Comparison of ENCODE assay signal across 8 cellular contexts in genomic region chr6:50791900-50792508, GRCh38. TPM values are rescaled to one million over a fixed set of nuclear protein-coding genes. Genes with fewer than 3 reads are reported as not detected.
DNase-seq lines count a peak whose midpoint lies in the region; ATAC-seq and TF ChIP-seq lines count a peak whose summit lies in the region.

No MANE protein-coding gene starts in this region.

- H3K27me3 ChIP-seq in DOHH2 (ENCODE audit: control insufficient read depth, low read length) (no peaks in the 10 kb centered on the region), sigmoid colon (no peaks in the 10 kb centered on the region)

- no peaks in the 10 kb centered on the region for H3K9me2 ChIP-seq in DOHH2 (replicated peaks; ENCODE audit: control insufficient read depth, low read length)

- TF ChIP-seq CTCF in DOHH2 (IDR thresholded peaks at IDR 0.05; ENCODE audit: low read depth, low read length, poor library complexity, severe bottlenecking) (peak; percentile 79), GM20000 (IDR thresholded peaks at IDR 0.05; ENCODE audit: extremely low read depth, missing control alignments) (peak; percentile 61), sigmoid colon (IDR thresholded peaks at IDR 0.05) (peak in 3 of 4 experiments; percentile 16 to 52 (median 27))

- TF ChIP-seq POLR2A in sigmoid colon (IDR thresholded peaks at IDR 0.05): no peak

- WGBS in sigmoid colon, 2 donors: 0 to 1% methylated on average over 3 of the region's 3 CpGs

- H3F3A ChIP-seq in DOHH2 (ENCODE audit: control insufficient read depth, insufficient read depth): no peaks in the 10 kb centered on the region

- no peak for TF ChIP-seq EP300 in sigmoid colon (IDR thresholded peaks at IDR 0.05)

- no peaks in the 10 kb centered on the region for H3K36me3 ChIP-seq in DOHH2 (ENCODE audit: control insufficient read depth, low read length)
- no peaks in the 10 kb centered on the region for H3K36me3 ChIP-seq in sigmoid colon

- no peak for ATAC-seq in stimulated activated effector memory CD8-positive, alpha-beta T cell treated with anti-CD3 and anti-CD28 coated beads, Interleukin-12 subunit alpha, Interleukin-12 subunit beta, amount 100 ng/mL, for 72 hours

- intact Hi-C loops in sigmoid colon (cut with DNase I): loop anchor here (5.0 kb wide), 1 partner anchor 665 kb away; no protein-coding TSS in a partner anchor

- H3K27ac Mint-ChIP-seq in stimulated activated effector memory CD8-positive, alpha-beta T cell treated with anti-CD3 and anti-CD28 coated beads, Interleukin-12 subunit alpha, Interleukin-12 subunit beta, amount 100 ng/mL, for 72 hours: no peak overlapping the region

- DNase-seq in GM20000 (ENCODE audit: low spot score): peak; percentile 44
- peak; percentile 58 for DNase-seq in KBM-7
- DNase-seq in SHP77 (lab: John Stamatoyannopoulos, UW): peak; percentile 47 to 59
- DNase-seq in fibroblast of the conjunctiva (ENCODE audit: low read depth): peak; percentile 16
- DNase-seq in sigmoid colon: no peak
- no peak for DNase-seq in stimulated activated effector memory CD8-positive, alpha-beta T cell treated with anti-CD3 and anti-CD28 coated beads, Interleukin-12 subunit alpha, Interleukin-12 subunit beta, amount 100 ng/mL, for 72 hours (ENCODE audit: low spot score in 2 of 2)
- no peak for DNase-seq in activated T-cell treated with anti-CD3 and anti-CD28 coated beads for 4 hours

- no peaks in the 10 kb centered on the region for H3K79me2 ChIP-seq in DOHH2 (ENCODE audit: control insufficient read depth, low read length)

- H3K4me1 Mint-ChIP-seq in stimulated activated effector memory CD8-positive, alpha-beta T cell treated with anti-CD3 and anti-CD28 coated beads, Interleukin-12 subunit alpha, Interleukin-12 subunit beta, amount 100 ng/mL, for 72 hours: no peaks in the 10 kb centered on the region

- H3K4me3 ChIP-seq in DOHH2 (ENCODE audit: low read length): no peak overlapping the region
- no peak overlapping the region for H3K4me3 ChIP-seq in sigmoid colon

- H3K9me3 Mint-ChIP-seq in stimulated activated effector memory CD8-positive, alpha-beta T cell treated with anti-CD3 and anti-CD28 coated beads, Interleukin-12 subunit alpha, Interleukin-12 subunit beta, amount 100 ng/mL, for 72 hours: peaks cover 14% of the 10 kb centered on the region

- no peaks in the 10 kb centered on the region for H4K20me1 ChIP-seq in DOHH2 (ENCODE audit: control insufficient read depth, insufficient read depth, low read depth, low read length)

- H3K4me2 ChIP-seq in DOHH2 (ENCODE audit: low read length): no peak overlapping the region

- H3K27ac ChIP-seq in DOHH2 (ENCODE audit: low read depth, low read length): no peak overlapping the region
- no peak overlapping the region for H3K27ac ChIP-seq in sigmoid colon

- in situ Hi-C loops in KBM-7 (cut with MboI; ENCODE audit: low pct_unique_long_range_greater_than_20kb, low sequenced_read_pairs): no loop called here

- peaks cover 4% of the 10 kb centered on the region for H3K4me1 ChIP-seq in DOHH2 (ENCODE audit: control insufficient read depth, low read length)
- no peaks in the 10 kb centered on the region for H3K4me1 ChIP-seq in sigmoid colon

- no peaks in the 10 kb centered on the region for H3K36me3 Mint-ChIP-seq in stimulated activated effector memory CD8-positive, alpha-beta T cell treated with anti-CD3 and anti-CD28 coated beads, Interleukin-12 subunit alpha, Interleukin-12 subunit beta, amount 100 ng/mL, for 72 hours

- H3K9me3 ChIP-seq in DOHH2 (ENCODE audit: control insufficient read depth, insufficient read depth, low read length) (no peaks in the 10 kb centered on the region), sigmoid colon (no peaks in the 10 kb centered on the region)

- no peak overlapping the region for H3K4me3 Mint-ChIP-seq in stimulated activated effector memory CD8-positive, alpha-beta T cell treated with anti-CD3 and anti-CD28 coated beads, Interleukin-12 subunit alpha, Interleukin-12 subunit beta, amount 100 ng/mL, for 72 hours

RNA-seq across cellular contexts. Expression of gene TFAP2B, which starts 26.7 kb away (rescaled TPM):
- under 1 TPM in 2 of 4 donors, not detected in 2; under 0.01 to 0.66 TPM for total RNA-seq in sigmoid colon
- polyA plus RNA-seq in sigmoid colon: under 1 TPM in 1 of 3 donors, not detected in 2; 0.01 TPM

Comparison
In these comparisons a context has a peak if more than half of its experiments do, and no peak if none do; other contexts are left out.
1. CTCF ChIP-seq: peak in every context shown above with its lines; median percentile 79 in DOHH2; 61 in GM20000; 27 in sigmoid colon.
2. DNase-seq: peak in GM20000 (single experiment), KBM-7 (single experiment), SHP77 (2 of 2) and fibroblast of the conjunctiva (single experiment); none in sigmoid colon (single experiment), stimulated activated effector memory CD8-positive, alpha-beta T cell treated with anti-CD3 and anti-CD28 coated beads, Interleukin-12 subunit alpha, Interleukin-12 subunit beta, amount 100 ng/mL, for 72 hours (0 of 2) and activated T-cell treated with anti-CD3 and anti-CD28 coated beads for 4 hours (single experiment).